19 cellular contexts compared by ENCODE assay signal in the genomic region with DNA sequence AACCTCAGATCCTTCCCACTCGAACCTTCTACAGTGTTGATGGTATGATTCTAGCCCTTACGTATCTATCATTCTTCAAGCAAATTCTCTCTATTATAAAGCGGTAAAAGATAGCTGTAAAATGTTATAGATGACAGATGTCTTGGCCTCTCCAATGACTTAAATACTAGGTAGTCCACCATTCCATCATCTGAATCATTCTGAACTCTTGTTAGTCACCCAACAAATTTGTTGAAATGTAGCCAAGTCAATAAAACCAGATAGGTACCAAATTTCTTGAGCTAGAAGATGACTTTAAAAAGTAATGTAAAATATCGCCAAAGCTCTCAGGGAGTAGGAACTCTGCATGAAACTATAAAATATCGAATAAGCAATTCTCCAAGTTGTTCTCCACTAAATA. TPM values are rescaled to one million over a fixed set of nuclear protein-coding genes. Genes with fewer than 3 reads are reported as not detected.
A peak's percentile ranks its signal among the peaks of the same experiment; 100 is the strongest.
DNase-seq lines count a peak whose midpoint lies in the region; ATAC-seq and TF ChIP-seq lines count a peak whose summit lies in the region.
"Had no signal": no experiment of that assay in that cellular context is flagged by ENCODE, and none has a peak within 500 bp of the region (broad histone marks: within the 10 kb centered on the region; RNA-seq: fewer than 3 reads in every experiment).

No MANE protein-coding gene starts in this region.

- H3K4me3 ChIP-seq in ACC112 (ENCODE audit: low read depth, low read length): no peak overlapping the region
- no peak overlapping the region for H3K4me3 ChIP-seq in Karpas-422 (ENCODE audit: low read length)
- H3K4me3 ChIP-seq in fibroblast of the aortic adventitia (ENCODE audit: low read depth, low read length): no peak overlapping the region
- H3K4me3 ChIP-seq: dorsolateral prefrontal cortex, esophagus muscularis mucosa, mucosa of descending colon had no signal

- no peaks in the 10 kb centered on the region for H3K9me3 ChIP-seq in Karpas-422 (ENCODE audit: low read length)
- H3K9me3 ChIP-seq: esophagus muscularis mucosa, mucosa of descending colon had no signal

- DNase-seq in Karpas-422 (no peak), fibroblast of the aortic adventitia (ENCODE audit: low read depth) (peak; percentile 51), GDM1 (lab: John Stamatoyannopoulos, UW) (no peak)
- DNase-seq in activated effector memory CD4-positive, alpha-beta T cell treated with Interleukin-2 at 50 U/mL for 16 hours: no peak
- DNase-seq: activated CD4-positive, alpha-beta T cell treated with anti-CD3 and anti-CD28 coated beads for 36 hours; CD4-positive, CD25-positive, alpha-beta regulatory T cell; DMS153; dorsolateral prefrontal cortex; head of caudate nucleus; Kasumi-1; left ventricle myocardium superior; mucosa of descending colon; NCI-H1694 had no signal

- no peaks in the 10 kb centered on the region for H3K9me2 ChIP-seq in Karpas-422 (replicated peaks; ENCODE audit: insufficient read depth, low read length)

- no peaks in the 10 kb centered on the region for H4K20me1 ChIP-seq in Karpas-422 (ENCODE audit: insufficient read depth, low read depth, low read length)

- H3K27ac ChIP-seq in ACC112 (ENCODE audit: low read depth, low read length): peak overlapping the region; percentile 46
- H3K27ac ChIP-seq in Karpas-422 (ENCODE audit: low read length): no peak overlapping the region
- H3K27ac ChIP-seq: esophagus muscularis mucosa had no signal

- no peaks in the 10 kb centered on the region for H3K36me3 ChIP-seq in ACC112 (ENCODE audit: insufficient read depth, low read length)
- no peaks in the 10 kb centered on the region for H3K36me3 ChIP-seq in Karpas-422 (ENCODE audit: insufficient read depth, low read length)
- H3K36me3 ChIP-seq: esophagus muscularis mucosa had no signal

- H3K27me3 ChIP-seq in ACC112 (ENCODE audit: insufficient read depth, low read length) (no peaks in the 10 kb centered on the region), Karpas-422 (ENCODE audit: low read length) (no peaks in the 10 kb centered on the region)
- H3K27me3 ChIP-seq: dorsolateral prefrontal cortex, esophagus muscularis mucosa had no signal

- no peaks in the 10 kb centered on the region for H3K79me2 ChIP-seq in ACC112 (ENCODE audit: control insufficient read depth, insufficient read depth, low read length, unreplicated experiment)
- no peaks in the 10 kb centered on the region for H3K79me2 ChIP-seq in Karpas-422 (ENCODE audit: low read length)

- ATAC-seq in SK-N-SH treated with all-trans-retinoic acid at 6 μM for 48 hours (peak; percentile 46; the same call in 2 of the 3 replicates), GM18517 (IDR thresholded peaks at IDR 0.05; ENCODE audit: unreplicated experiment) (no peak), HG02763 (IDR thresholded peaks at IDR 0.05; ENCODE audit: unreplicated experiment) (no peak)
- ATAC-seq: activated CD4-positive, alpha-beta T cell treated with anti-CD3 and anti-CD28 coated beads for 36 hours; activated T-helper 17 cell treated with anti-CD3 and anti-CD28 coated beads, Interleukin-2, amount 50 U/mL, for 72 hours; left ventricle myocardium superior; mucosa of descending colon had no signal

- no peak for TF ChIP-seq CTCF in fibroblast of the aortic adventitia (IDR thresholded peaks at IDR 0.05; ENCODE audit: insufficient read depth, low read length)

- peaks cover 14% of the 10 kb centered on the region for H3K4me1 ChIP-seq in ACC112 (ENCODE audit: control insufficient read depth, insufficient read depth, low read length, unreplicated experiment)
- peaks cover 9% of the 10 kb centered on the region for H3K4me1 ChIP-seq in Karpas-422 (ENCODE audit: low read length)
- H3K4me1 ChIP-seq: esophagus muscularis mucosa had no signal

- H2AFZ ChIP-seq in ACC112 (ENCODE audit: low read length, unreplicated experiment): no peak overlapping the region
- 0 out of 2 replicates have a peak overlapping the region, but pooled peaks have one; percentile 2 for H2AFZ ChIP-seq in Karpas-422 (ENCODE audit: low read length)

- H3K9ac ChIP-seq in Karpas-422 (ENCODE audit: low read length): no peak overlapping the region

- no peak overlapping the region for H3K4me2 ChIP-seq in Karpas-422 (ENCODE audit: low read depth, low read length, poor library complexity, severe bottlenecking)

TF ChIP-seq in SK-N-SH treated with all-trans-retinoic acid at 6 μM for 48 hours, 23 proteins besides CTCF, POLR2A, EP300 and RAD21:
- TF ChIP-seq SNAI2 (CRISPR knock-in tag; IDR thresholded peaks at IDR 0.05) (no peak), ISL1 (CRISPR knock-in tag; IDR thresholded peaks at IDR 0.05) (peak; percentile 25; the same call in 1 of the 2 replicates), ZC3H10 (CRISPR knock-in tag; IDR thresholded peaks at IDR 0.05) (0 out of 2 replicates have a peak, but pooled peaks have one; percentile 22)

RNA-seq across cellular contexts. Expression of a gene that starts 32.6 kb away (rescaled TPM):
- total RNA-seq in Karpas-422 (2014; rRNA removed; shearing (Covaris generic); ENCODE audit: low replicate concordance): 231 and 566 TPM in 2 replicates
- 280 and 318 TPM in 2 replicates for total RNA-seq in fibroblast of the aortic adventitia (ENCODE audit: low replicate concordance)
